In genomic region chr20:44646023-44646640, GRCh38 we compare ENCODE assay signal across 8 cellular contexts. TPM values are rescaled to one million over a fixed set of nuclear protein-coding genes. Genes with fewer than 3 reads are reported as not detected.
A peak's percentile ranks its signal among the peaks of the same experiment; 100 is the strongest.
DNase-seq lines count a peak whose midpoint lies in the region; ATAC-seq and TF ChIP-seq lines count a peak whose summit lies in the region.

No MANE protein-coding gene starts in this region.

- peak overlapping the region; percentile 68 for H3K27ac Mint-ChIP-seq in chondrocyte (ENCODE audit: unreplicated experiment)

- DNase-seq in GDM1 (lab: John Stamatoyannopoulos, UW) (peak; percentile 88), NOMO-1 treated with dmso at 0.1 percent for 144 hours (lab: John Stamatoyannopoulos, UW; ENCODE audit: unreplicated experiment) (peak; percentile 94), chondrocyte (ENCODE audit: low spot score) (no peak), HuH-7.5 (ENCODE audit: low spot score) (no peak), MG63 (no peak)

- peak overlapping the region; percentile 95 for H3K27ac ChIP-seq in thymus (ENCODE audit: low read depth)

- H3K4me1 Mint-ChIP-seq in chondrocyte (ENCODE audit: low read depth) = peaks cover 58% of the 10 kb centered on the region

- ATAC-seq in GM21528 (IDR thresholded peaks at IDR 0.05; ENCODE audit: low FRiP score, unreplicated experiment) (peak; percentile 38), HG02870 (IDR thresholded peaks at IDR 0.05; ENCODE audit: unreplicated experiment) (no peak)

- no peaks in the 10 kb centered on the region for H3K36me3 Mint-ChIP-seq in chondrocyte (ENCODE audit: low read depth)

- H3K27me3 ChIP-seq in thymus (ENCODE audit: control insufficient read depth, insufficient read depth) (no peaks in the 10 kb centered on the region), MG63 (no peaks in the 10 kb centered on the region)

- peak overlapping the region; percentile 15 for H3K4me3 ChIP-seq in thymus (ENCODE audit: low read length)
- no peak overlapping the region for H3K4me3 ChIP-seq in MG63

- H3K9me3 Mint-ChIP-seq in chondrocyte (ENCODE audit: low read depth) = no peaks in the 10 kb centered on the region

- WGBS in thymus = 3% methylated on average over 4 of the region's 4 CpGs

- peaks cover 63% of the 10 kb centered on the region for H3K4me1 ChIP-seq in thymus (ENCODE audit: control insufficient read depth, insufficient read depth, low read length)

- no peak for TF ChIP-seq CTCF in chondrocyte (IDR thresholded peaks at IDR 0.05)

- H3K27me3 Mint-ChIP-seq in chondrocyte (ENCODE audit: low read depth) = no peaks in the 10 kb centered on the region

- H3K4me3 Mint-ChIP-seq in chondrocyte (ENCODE audit: unreplicated experiment) = no peak overlapping the region

- peaks cover under 1% of the 10 kb centered on the region for H3K9me3 ChIP-seq in thymus (ENCODE audit: control insufficient read depth)
- H3K9me3 ChIP-seq in MG63 = no peaks in the 10 kb centered on the region

- H3K36me3 ChIP-seq in thymus (ENCODE audit: control insufficient read depth, insufficient read depth) (peaks cover 16% of the 10 kb centered on the region), MG63 (no peaks in the 10 kb centered on the region)

RNA-seq across cellular contexts. Expression of gene ADA, which starts 5.4 kb away (rescaled TPM):
- total RNA-seq in chondrocyte = 10.6 to 12.1 TPM (median 11.4 TPM) in 3 replicates
- polyA plus RNA-seq in thymus = 61.1 TPM
- 28.4 and 41.4 TPM in 2 replicates for total RNA-seq in MG63 (2014; rRNA removed; shearing (Covaris generic); ENCODE audit: low replicate concordance)

Comparison
In these comparisons a context has a peak if more than half of its experiments do, and no peak if none do; other contexts are left out.
1. DNase-seq: peak in GDM1 (single experiment) and NOMO-1 treated with dmso at 0.1 percent for 144 hours (single experiment); none in chondrocyte (single experiment), HuH-7.5 (single experiment) and MG63 (single experiment).